Comparison of ENCODE assay signal across 22 cellular contexts in the genomic region with DNA sequence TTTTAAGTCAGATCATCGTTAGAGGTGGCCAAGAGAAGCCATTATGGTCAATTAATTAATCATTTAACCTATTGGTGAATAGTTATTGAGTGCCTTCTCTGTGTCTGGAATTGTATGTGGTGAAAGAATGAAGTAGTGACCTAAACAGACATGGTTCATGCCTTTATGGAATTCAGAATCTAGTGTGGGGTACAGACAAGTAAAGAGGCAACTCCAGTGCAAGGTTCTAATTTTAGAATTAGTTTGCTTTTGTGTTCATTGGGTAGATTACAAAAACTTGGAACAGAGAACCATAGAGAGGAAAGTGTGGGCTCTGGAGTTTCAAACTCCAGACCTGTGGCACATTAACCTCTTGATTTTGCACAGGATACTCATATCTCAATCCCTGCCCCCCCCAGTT.
DNase-seq lines count a peak whose midpoint lies in the region; ATAC-seq, FAIRE-seq and TF ChIP-seq lines count a peak whose summit lies in the region.
"Had no signal": no experiment of that assay in that cellular context is flagged by ENCODE, and none has a peak within 500 bp of the region (broad histone marks: within the 10 kb centered on the region; RNA-seq: fewer than 3 reads in every experiment).

No MANE protein-coding gene starts in this region.

- H3K36me3 Mint-ChIP-seq in progenitor cell of endocrine pancreas (ENCODE audit: insufficient read depth), result peaks cover 2% of the 10 kb centered on the region

- H3K9me3 Mint-ChIP-seq in progenitor cell of endocrine pancreas (ENCODE audit: low read depth), result no peaks in the 10 kb centered on the region
- H3K9me3 Mint-ChIP-seq: CD4-positive, alpha-beta T cell; GM23338 had no signal

- TF ChIP-seq CTCF in heart right ventricle (IDR thresholded peaks at IDR 0.05) (no peak), progenitor cell of endocrine pancreas (IDR thresholded peaks at IDR 0.05; ENCODE audit: unreplicated experiment) (no peak)

- no peaks in the 10 kb centered on the region for H3K27me3 ChIP-seq in heart right ventricle
- H3K27me3 ChIP-seq: BLaER1 had no signal

- peak overlapping the region; percentile 92 for H3K27ac Mint-ChIP-seq in progenitor cell of endocrine pancreas
- H3K27ac Mint-ChIP-seq: CD4-positive, alpha-beta T cell; GM23338 had no signal

- no peak overlapping the region for H3K4me3 ChIP-seq in heart right ventricle
- H3K4me3 ChIP-seq: BLaER1, GM23338 had no signal

- H3K27me3 Mint-ChIP-seq in progenitor cell of endocrine pancreas, result no peaks in the 10 kb centered on the region
- H3K27me3 Mint-ChIP-seq: CD4-positive, alpha-beta T cell had no signal

- ATAC-seq in heart right ventricle (peak in 5 of 8 donors; percentile 37 to 68 (median 58)), GM21381 (IDR thresholded peaks at IDR 0.05; ENCODE audit: unreplicated experiment) (no peak), HG03095 (IDR thresholded peaks at IDR 0.05; ENCODE audit: unreplicated experiment) (no peak)
- ATAC-seq: GM23338 had no signal

- TF ChIP-seq POLR2A in H54 (IDR thresholded peaks at IDR 0.05; ENCODE audit: low read depth, low read length), result no peak

- H3K27ac ChIP-seq in heart right ventricle, result peak overlapping the region in 7 of 10 donors; percentile 2 to 61 (median 48)
- H3K27ac ChIP-seq: BLaER1 had no signal

- no peaks in the 10 kb centered on the region for H3K9me3 ChIP-seq in heart right ventricle
- H3K9me3 ChIP-seq: BLaER1 had no signal

- FAIRE-seq in H54 (lab: Jason Lieb, UNC), result peak; percentile 20
- FAIRE-seq: GM12891 had no signal

- H3K4me1 ChIP-seq in heart right ventricle, result peaks cover 0 to 59% (median 29%) of the 10 kb centered on the region in 9 donors
- H3K4me1 ChIP-seq: BLaER1 had no signal

- peaks cover 30% of the 10 kb centered on the region for H3K4me1 Mint-ChIP-seq in progenitor cell of endocrine pancreas (ENCODE audit: low read depth)

- intact Hi-C loops in heart right ventricle (cut with DNase I), result loop anchor here in 9 of 10 donors (5.0 to 10.0 kb wide), 5 partner anchors 62 to 172 kb away; no protein-coding TSS in a partner anchor

- WGBS in heart right ventricle, 2 donors, result 51 to 52% methylated on average over 1 of the region's 1 CpG

- in situ Hi-C loops in ACHN (cut with HindIII; ENCODE audit: low pct_ligation_motif_present, low pct_unique_long_range_greater_than_20kb, low sequenced_read_pairs), result no loop called here

- H3K4me3 Mint-ChIP-seq in progenitor cell of endocrine pancreas (ENCODE audit: low read depth), result no peak overlapping the region
- H3K4me3 Mint-ChIP-seq: CD4-positive, alpha-beta T cell; GM23338 had no signal

- DNase-seq in ACHN (peak; percentile 27), H54 (ENCODE audit: insufficient read length, low spot score) (no peak), heart right ventricle (no peak), progenitor cell of endocrine pancreas (ENCODE audit: low spot score, unreplicated experiment) (no peak), NCI-H2107 (lab: John Stamatoyannopoulos, UW) (no peak)
- DNase-seq: CD4-positive, alpha-beta T cell; COR-L47; DMS 273 treated with DMSO at 0.1 percent for 48 hours; DND-41; HCEC 1CT; KG1; NCI-H1105; NCI-H146; NCI-H2029; NCI-H446; NCI-H526 treated with DMSO at 0.1 percent for 48 hours; SHP77 had no signal

- H3K36me3 ChIP-seq in heart right ventricle, result no peaks in the 10 kb centered on the region
- H3K36me3 ChIP-seq: BLaER1 had no signal

Comparison
In these comparisons a context has a peak if more than half of its experiments do, and no peak if none do; other contexts are left out.
1. ATAC-seq: peak in heart right ventricle (5 of 8); none in GM21381 (single experiment) and HG03095 (single experiment).